In genomic region chr10:3408603-3409365, GRCh38 we compare ENCODE assay signal across 20 cellular contexts.
DNase-seq lines count a peak whose midpoint lies in the region; ATAC-seq lines count a peak whose summit lies in the region.
"Had no signal": no experiment of that assay in that cellular context is flagged by ENCODE, and none has a peak within 500 bp of the region (broad histone marks: within the 10 kb centered on the region; RNA-seq: fewer than 3 reads in every experiment).

No MANE protein-coding gene starts in this region.

- WGBS in right cardiac atrium, result 88% methylated on average over 6 of the region's 6 CpGs

- no peaks in the 10 kb centered on the region for H3K36me3 ChIP-seq in MG63
- H3K36me3 ChIP-seq: BLaER1 treated with 17β-estradiol and CSF1 and Interleukin-3, amounts not matched to agents 10 nM and 100 nM; right atrium auricular region had no signal

- H3K4me1 ChIP-seq in right cardiac atrium (ENCODE audit: control insufficient read depth, insufficient read depth, low read length), result no peaks in the 10 kb centered on the region
- H3K4me1 ChIP-seq: right atrium auricular region had no signal

- H3K36me3 Mint-ChIP-seq in stimulated activated naive B cell treated with anti-CD40 and anti-IgM and Interleukin-4, amounts not matched to agents 10 μg/mL and 1 μg/mL and 100 μg/mL, for 72 hours, result no peaks in the 10 kb centered on the region
- H3K36me3 Mint-ChIP-seq: activated naive CD4-positive, alpha-beta T cell treated with anti-CD3 and anti-CD28 coated beads, Interleukin-2, amount 50 U/mL, for 24 hours had no signal

- no peak overlapping the region for H3K4me3 Mint-ChIP-seq in stimulated activated naive B cell treated with anti-CD40 and anti-IgM and Interleukin-4, amounts not matched to agents 10 μg/mL and 1 μg/mL and 100 μg/mL, for 72 hours
- H3K4me3 Mint-ChIP-seq: activated CD8-positive, alpha-beta T cell treated with anti-CD3 and anti-CD28 coated beads for 36 hours; activated naive CD4-positive, alpha-beta T cell treated with anti-CD3 and anti-CD28 coated beads, Interleukin-2, amount 50 U/mL, for 24 hours; activated T-cell treated with anti-CD3 and anti-CD28 coated beads, Interleukin-2, amount 50 U/mL, for 24 hours had no signal

- peaks cover 3 to 5% of the 10 kb centered on the region in 2 donors for H3K9me3 Mint-ChIP-seq in stimulated activated naive B cell treated with anti-CD40 and anti-IgM and Interleukin-4, amounts not matched to agents 10 μg/mL and 1 μg/mL and 100 μg/mL, for 72 hours
- H3K9me3 Mint-ChIP-seq: activated naive CD4-positive, alpha-beta T cell treated with anti-CD3 and anti-CD28 coated beads, Interleukin-2, amount 50 U/mL, for 24 hours had no signal

- DNase-seq in Right ventricle myocardium inferior (ENCODE audit: missing footprints) (peak; percentile 49), right cardiac atrium (no peak), left colon (no peak), HUDEP-2 (lab: John Stamatoyannopoulos, UW; ENCODE audit: unreplicated experiment in 76 of 76) (no peak), MG63 (no peak)
- DNase-seq in stimulated activated naive B cell treated with anti-CD40 and anti-IgM and Interleukin-4, amounts not matched to agents 10 μg/mL and 1 μg/mL and 100 μg/mL, for 72 hours, result no peak
- DNase-seq: activated CD8-positive, alpha-beta T cell treated with anti-CD3 and anti-CD28 coated beads for 36 hours; activated T-cell treated with anti-CD3 and anti-CD28 coated beads, Interleukin-2, amount 50 U/mL, for 24 hours; effector CD4-positive, alpha-beta T cell; NCI-H2171; NCI-H748 treated with DMSO at 0.1 percent for 48 hours; SHP77 treated with DMSO at 0.1 percent for 48 hours; stimulated activated CD4-positive, alpha-beta T cell treated with anti-CD3 and anti-CD28 coated beads, Interleukin-15, amount 100 ng/mL, for 24 hours; T-helper 1 cell had no signal

- intact Hi-C loops in Right ventricle myocardium inferior (cut with DNase I) (no loop called here), right cardiac atrium (cut with DNase I) (no loop called here), left colon (cut with DNase I, micrococcal nuclease) (no loop called here)

- no peak overlapping the region for H3K4me3 ChIP-seq in right cardiac atrium (ENCODE audit: low read length)
- no peak overlapping the region for H3K4me3 ChIP-seq in MG63
- H3K4me3 ChIP-seq: BLaER1 treated with 17β-estradiol and CSF1 and Interleukin-3, amounts not matched to agents 10 nM and 100 nM; right atrium auricular region had no signal

- H3K27ac Mint-ChIP-seq in stimulated activated naive B cell treated with anti-CD40 and anti-IgM and Interleukin-4, amounts not matched to agents 10 μg/mL and 1 μg/mL and 100 μg/mL, for 72 hours, result peak overlapping the region; percentile 44
- H3K27ac Mint-ChIP-seq: activated CD8-positive, alpha-beta T cell treated with anti-CD3 and anti-CD28 coated beads for 36 hours; activated naive CD4-positive, alpha-beta T cell treated with anti-CD3 and anti-CD28 coated beads, Interleukin-2, amount 50 U/mL, for 24 hours; activated T-cell treated with anti-CD3 and anti-CD28 coated beads, Interleukin-2, amount 50 U/mL, for 24 hours had no signal

- H3K9me3 ChIP-seq in right cardiac atrium (ENCODE audit: control insufficient read depth, low read length), result no peaks in the 10 kb centered on the region
- H3K9me3 ChIP-seq in MG63, result no peaks in the 10 kb centered on the region
- H3K9me3 ChIP-seq: right atrium auricular region had no signal

- ATAC-seq in Right ventricle myocardium inferior, result no peak
- ATAC-seq in right cardiac atrium, result no peak
- peak; percentile 66 for ATAC-seq in HG03378 (IDR thresholded peaks at IDR 0.05; ENCODE audit: unreplicated experiment)
- ATAC-seq in left colon, result peak; percentile 70
- ATAC-seq in stimulated activated naive B cell treated with anti-CD40 and anti-IgM and Interleukin-4, amounts not matched to agents 10 μg/mL and 1 μg/mL and 100 μg/mL, for 72 hours (replicated peaks), result peak; percentile 55 to 57
- ATAC-seq in HG02610 (IDR thresholded peaks at IDR 0.05; ENCODE audit: unreplicated experiment), result no peak
- ATAC-seq: activated CD8-positive, alpha-beta T cell treated with anti-CD3 and anti-CD28 coated beads for 36 hours; esophagus mucosa had no signal

- peaks cover 0 to 3% of the 10 kb centered on the region in 2 donors for H3K27me3 Mint-ChIP-seq in stimulated activated naive B cell treated with anti-CD40 and anti-IgM and Interleukin-4, amounts not matched to agents 10 μg/mL and 1 μg/mL and 100 μg/mL, for 72 hours
- H3K27me3 Mint-ChIP-seq: activated CD8-positive, alpha-beta T cell treated with anti-CD3 and anti-CD28 coated beads for 36 hours; activated naive CD4-positive, alpha-beta T cell treated with anti-CD3 and anti-CD28 coated beads, Interleukin-2, amount 50 U/mL, for 24 hours had no signal

- no peak overlapping the region for H3K27ac ChIP-seq in right cardiac atrium (ENCODE audit: low read length)
- H3K27ac ChIP-seq: BLaER1 treated with 17β-estradiol and CSF1 and Interleukin-3, amounts not matched to agents 10 nM and 100 nM; right atrium auricular region had no signal

- H3K27me3 ChIP-seq in right cardiac atrium (ENCODE audit: control insufficient read depth, insufficient read depth) (no peaks in the 10 kb centered on the region), MG63 (no peaks in the 10 kb centered on the region)
- H3K27me3 ChIP-seq: BLaER1 treated with 17β-estradiol and CSF1 and Interleukin-3, amounts not matched to agents 10 nM and 100 nM; right atrium auricular region had no signal

- H3K4me1 Mint-ChIP-seq in stimulated activated naive B cell treated with anti-CD40 and anti-IgM and Interleukin-4, amounts not matched to agents 10 μg/mL and 1 μg/mL and 100 μg/mL, for 72 hours, result peaks cover 0 to 4% of the 10 kb centered on the region in 2 donors
- H3K4me1 Mint-ChIP-seq: activated naive CD4-positive, alpha-beta T cell treated with anti-CD3 and anti-CD28 coated beads, Interleukin-2, amount 50 U/mL, for 24 hours had no signal

Comparison
In these comparisons a context has a peak if more than half of its experiments do, and no peak if none do; other contexts are left out.
1. ATAC-seq: peak in HG03378 (single experiment), left colon (single experiment) and stimulated activated naive B cell treated with anti-CD40 and anti-IgM and Interleukin-4, amounts not matched to agents 10 μg/mL and 1 μg/mL and 100 μg/mL, for 72 hours (2 of 2); none in Right ventricle myocardium inferior (single experiment), right cardiac atrium (0 of 2) and HG02610 (single experiment).